8 cellular contexts compared by ENCODE assay signal in the genomic region with DNA sequence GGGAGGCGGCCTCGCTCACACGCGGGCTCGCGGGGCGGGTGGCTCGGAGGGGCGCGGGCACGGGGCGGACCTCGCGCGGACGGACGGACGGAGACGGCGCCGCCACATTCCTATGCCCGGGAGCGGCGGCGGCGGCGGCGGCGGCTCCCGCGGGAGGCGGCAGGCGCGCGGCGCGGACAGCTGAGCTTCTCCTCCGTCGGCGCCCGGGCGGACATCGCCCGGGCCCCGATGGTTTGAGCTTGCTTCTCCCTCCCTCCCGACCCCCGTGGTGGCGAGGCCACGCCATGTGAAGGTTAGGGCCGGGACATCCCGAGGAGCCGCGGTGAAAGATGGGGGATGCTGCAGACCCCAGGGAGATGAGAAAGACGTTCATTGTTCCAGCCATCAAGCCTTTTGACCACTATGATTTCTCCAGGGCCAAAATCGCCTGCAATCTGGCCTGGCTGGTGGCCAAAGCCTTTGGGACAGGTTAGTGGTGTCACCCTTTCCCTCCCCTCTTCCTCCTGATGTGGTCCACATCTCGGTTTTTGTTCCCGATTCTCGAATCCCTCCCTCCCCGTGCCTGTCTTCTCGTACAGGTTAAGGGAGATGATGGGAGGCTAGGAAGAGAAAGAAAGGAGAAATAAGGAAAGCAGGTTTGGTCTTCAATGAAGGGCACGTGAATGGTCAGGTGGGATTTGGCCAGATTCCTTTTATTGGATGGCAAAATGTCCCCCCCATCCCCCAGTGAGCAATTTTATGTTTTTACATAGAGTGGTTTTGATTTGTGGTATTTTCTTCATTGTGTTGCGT. TPM values are rescaled to one million over a fixed set of nuclear protein-coding genes. Genes with fewer than 3 reads are reported as not detected.
A peak's percentile ranks its signal among the peaks of the same experiment; 100 is the strongest.
DNase-seq lines count a peak whose midpoint lies in the region; ATAC-seq and TF ChIP-seq lines count a peak whose summit lies in the region.

No MANE protein-coding gene starts in this region.

- no peak overlapping the region for H3K27ac Mint-ChIP-seq in activated CD8-positive, alpha-beta T cell treated with anti-CD3 and anti-CD28 coated beads for 36 hours

- peaks cover 7% of the 10 kb centered on the region for H3K27me3 Mint-ChIP-seq in activated CD8-positive, alpha-beta T cell treated with anti-CD3 and anti-CD28 coated beads for 36 hours

- no peaks in the 10 kb centered on the region for H3K36me3 Mint-ChIP-seq in activated CD8-positive, alpha-beta T cell treated with anti-CD3 and anti-CD28 coated beads for 36 hours (ENCODE audit: low read depth)

- H3K4me3 Mint-ChIP-seq in activated CD8-positive, alpha-beta T cell treated with anti-CD3 and anti-CD28 coated beads for 36 hours: peak overlapping the region; percentile 89

- H3K9me3 Mint-ChIP-seq in activated CD8-positive, alpha-beta T cell treated with anti-CD3 and anti-CD28 coated beads for 36 hours: no peaks in the 10 kb centered on the region

- peak overlapping the region; percentile 96 for H3K4me3 ChIP-seq in AG09309 (ENCODE audit: control insufficient read depth, low read depth, low read length)

- ATAC-seq in GM18907 (IDR thresholded peaks at IDR 0.05; ENCODE audit: unreplicated experiment): peak; percentile 48
- peak; percentile 45 for ATAC-seq in HG03280 (IDR thresholded peaks at IDR 0.05; ENCODE audit: unreplicated experiment)
- ATAC-seq in activated CD8-positive, alpha-beta T cell treated with anti-CD3 and anti-CD28 coated beads for 36 hours: peak; percentile 58
- ATAC-seq in omental fat pad (ENCODE audit: low FRiP score): peak; percentile 92

- intact Hi-C loops in activated CD8-positive, alpha-beta T cell treated with anti-CD3 and anti-CD28 coated beads for 36 hours (cut with micrococcal nuclease): loop anchor here (5.0 kb wide), 1 partner anchor 112 kb away; no protein-coding TSS in a partner anchor

- H3K4me1 Mint-ChIP-seq in activated CD8-positive, alpha-beta T cell treated with anti-CD3 and anti-CD28 coated beads for 36 hours (ENCODE audit: low read depth): peaks cover 33% of the 10 kb centered on the region

- CTCF ChIA-PET in activated CD8-positive, alpha-beta T cell treated with anti-CD3 and anti-CD28 coated beads for 36 hours (lab: Charles Lee): no interaction called here

- TF ChIP-seq CTCF in AG09309 (IDR thresholded peaks at IDR 0.05; ENCODE audit: control insufficient read depth, insufficient read depth, low read depth, low read length, missing control alignments): no peak
- TF ChIP-seq CTCF in activated CD8-positive, alpha-beta T cell treated with anti-CD3 and anti-CD28 coated beads for 36 hours (IDR thresholded peaks at IDR 0.05): no peak
- TF ChIP-seq CTCF in omental fat pad (IDR thresholded peaks at IDR 0.05): no peak

- POLR2A ChIA-PET in activated CD8-positive, alpha-beta T cell treated with anti-CD3 and anti-CD28 coated beads for 36 hours (lab: Charles Lee): interaction anchor here (1.4 kb wide), 1 partner anchor 70 kb away, joined by 7 read pairs; a partner anchor contains a TSS

- DNase-seq in AG09309 (ENCODE audit: low read depth) (no peak), glomerular visceral epithelial cell (ENCODE audit: extremely low spot score) (peak; percentile 37), omental fat pad (ENCODE audit: low spot score) (peak; percentile 51), KG1 (lab: John Stamatoyannopoulos, UW) (no peak), superior temporal gyrus (ENCODE audit: extremely low spot score) (no peak)
- DNase-seq in activated CD8-positive, alpha-beta T cell treated with anti-CD3 and anti-CD28 coated beads for 36 hours: no peak

RNA-seq across cellular contexts. Expression of a gene that starts 1.0 kb away (rescaled TPM):
- total RNA-seq in activated CD8-positive, alpha-beta T cell treated with anti-CD3 and anti-CD28 coated beads for 36 hours: 1 to 10 TPM; 1.8 to 2.1 TPM
- 10 to 100 TPM; 37.2 to 65.2 (median 44.5) TPM for total RNA-seq in omental fat pad

Comparison
In these comparisons a context has a peak if more than half of its experiments do, and no peak if none do; other contexts are left out.
1. DNase-seq: peak in glomerular visceral epithelial cell (single experiment) and omental fat pad (single experiment); none in AG09309 (single experiment), activated CD8-positive, alpha-beta T cell treated with anti-CD3 and anti-CD28 coated beads for 36 hours (single experiment), KG1 (single experiment) and superior temporal gyrus (single experiment).
2. RNA of a gene that starts 1.0 kb away (total RNA-seq): 37.2 to 65.2 TPM in omental fat pad; 1.8 to 2.1 TPM in activated CD8-positive, alpha-beta T cell treated with anti-CD3 and anti-CD28 coated beads for 36 hours; every median in the first group is over 10 times any median in the second.
3. Peak in every context shown above with its lines, with median percentiles within 50 percentile points of each other: ATAC-seq.